ENCODE assay signal across 8 cellular contexts in the genomic region with DNA sequence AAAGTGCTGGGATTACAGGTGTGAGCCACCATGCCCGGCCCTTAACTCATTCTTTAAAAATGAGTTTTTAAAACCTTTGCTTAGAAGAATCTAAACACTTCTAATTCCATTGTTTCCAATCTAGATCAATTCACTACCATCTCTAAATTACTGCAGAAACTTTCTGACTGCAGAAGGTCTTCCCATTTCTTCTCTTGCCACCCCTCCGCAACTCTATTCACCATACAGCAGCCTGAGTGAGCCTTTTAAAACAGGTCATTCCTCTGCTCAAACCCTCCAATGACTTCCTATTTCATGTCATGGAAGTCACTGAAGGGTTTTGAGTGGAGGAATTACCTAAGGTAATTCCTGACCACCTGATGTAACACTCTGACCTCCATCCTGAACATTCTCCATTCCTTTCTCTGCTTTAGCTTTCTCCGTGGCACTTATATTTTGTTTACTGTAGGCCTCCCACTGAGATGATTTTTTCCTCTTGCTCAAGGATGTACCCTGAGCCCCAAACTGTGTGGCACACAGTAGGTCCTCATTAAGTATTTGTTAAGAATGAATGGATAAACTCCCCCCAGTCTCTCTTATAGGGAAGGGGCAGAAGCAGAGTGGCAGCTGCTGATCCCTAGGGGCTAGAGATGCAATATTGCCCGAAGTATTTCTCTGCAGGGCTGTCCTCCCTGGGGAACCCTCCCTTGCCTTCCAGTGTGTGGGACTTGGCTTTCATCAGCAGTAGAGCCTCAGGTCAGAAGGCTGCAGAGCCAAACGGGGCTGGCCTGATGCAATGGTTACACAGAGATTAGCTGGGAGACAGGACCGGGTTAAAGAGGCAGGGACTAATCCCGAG. TPM values are rescaled to one million over a fixed set of nuclear protein-coding genes. Genes with fewer than 3 reads are reported as not detected.
DNase-seq lines count a peak whose midpoint lies in the region; ATAC-seq, FAIRE-seq and TF ChIP-seq lines count a peak whose summit lies in the region.

No MANE protein-coding gene starts in this region.

- no peak for FAIRE-seq in RCC 7860 (lab: Jason Lieb, UNC)

- no peaks in the 10 kb centered on the region for H3K9me3 ChIP-seq in MG63

- intact Hi-C loops in Calu3 (cut with micrococcal nuclease; ENCODE audit: unreplicated experiment): no loop called here

- H3K27ac Mint-ChIP-seq in Calu3 (ENCODE audit: unreplicated experiment): peak overlapping the region; percentile 100
- peak overlapping the region; percentile 99 for H3K27ac Mint-ChIP-seq in stimulated activated naive CD8-positive, alpha-beta T cell treated with anti-CD3 and anti-CD28 coated beads, Interleukin-15, Interleukin-2, amounts not matched to agents 100 ng/mL and 50 ng/mL, for 24 hours

- no peak for DNase-seq in Calu3
- DNase-seq in MG63: peak; percentile 47
- peak; percentile 35 for DNase-seq in astrocyte of the hippocampus (ENCODE audit: low read depth, low spot score)
- DNase-seq in iris pigment epithelial cell (ENCODE audit: low read depth): peak; percentile 57
- DNase-seq in NCI-H526 treated with DMSO at 0.1 percent for 48 hours (lab: John Stamatoyannopoulos, UW): no peak
- DNase-seq in RCC 7860 (ENCODE audit: low spot score): no peak

- H3K36me3 ChIP-seq in MG63: peaks cover 67% of the 10 kb centered on the region

- H3K9me3 Mint-ChIP-seq in Calu3 (ENCODE audit: low read depth, unreplicated experiment): no peaks in the 10 kb centered on the region
- no peaks in the 10 kb centered on the region for H3K9me3 Mint-ChIP-seq in stimulated activated naive CD8-positive, alpha-beta T cell treated with anti-CD3 and anti-CD28 coated beads, Interleukin-15, Interleukin-2, amounts not matched to agents 100 ng/mL and 50 ng/mL, for 24 hours

- no peak for TF ChIP-seq CTCF in Calu3 (IDR thresholded peaks at IDR 0.05; ENCODE audit: unreplicated experiment)

- no peak for ATAC-seq in GM21825 (IDR thresholded peaks at IDR 0.05; ENCODE audit: unreplicated experiment)

- CTCF ChIA-PET in Calu3 (lab: Charles Lee): interaction anchor here (0.6 kb wide), 2 partner anchors 242 to 498 kb away, joined by 3 to 4 read pairs; no protein-coding TSS in a partner anchor

- H3K27me3 ChIP-seq in MG63: no peaks in the 10 kb centered on the region

- no TSS peak for BruUV-seq in Calu3 (replicated peaks; lab: Mats Ljungman, UMichigan)

- H3K4me1 Mint-ChIP-seq in Calu3 (ENCODE audit: low read depth, unreplicated experiment): peaks cover 42% of the 10 kb centered on the region
- H3K4me1 Mint-ChIP-seq in stimulated activated naive CD8-positive, alpha-beta T cell treated with anti-CD3 and anti-CD28 coated beads, Interleukin-15, Interleukin-2, amounts not matched to agents 100 ng/mL and 50 ng/mL, for 24 hours (ENCODE audit: low read depth): peaks cover 54% of the 10 kb centered on the region

- peak overlapping the region; percentile 95 for H3K4me3 Mint-ChIP-seq in Calu3 (ENCODE audit: low read depth, unreplicated experiment)
- peak overlapping the region; percentile 85 for H3K4me3 Mint-ChIP-seq in stimulated activated naive CD8-positive, alpha-beta T cell treated with anti-CD3 and anti-CD28 coated beads, Interleukin-15, Interleukin-2, amounts not matched to agents 100 ng/mL and 50 ng/mL, for 24 hours

- peak overlapping the region; percentile 93 for H3K4me3 ChIP-seq in MG63

- H3K36me3 Mint-ChIP-seq in Calu3 (ENCODE audit: insufficient read depth, unreplicated experiment): peaks cover 100% of the 10 kb centered on the region
- H3K36me3 Mint-ChIP-seq in stimulated activated naive CD8-positive, alpha-beta T cell treated with anti-CD3 and anti-CD28 coated beads, Interleukin-15, Interleukin-2, amounts not matched to agents 100 ng/mL and 50 ng/mL, for 24 hours (ENCODE audit: low read depth): peaks cover 61% of the 10 kb centered on the region

- no peaks in the 10 kb centered on the region for H3K27me3 Mint-ChIP-seq in Calu3 (ENCODE audit: unreplicated experiment)
- H3K27me3 Mint-ChIP-seq in stimulated activated naive CD8-positive, alpha-beta T cell treated with anti-CD3 and anti-CD28 coated beads, Interleukin-15, Interleukin-2, amounts not matched to agents 100 ng/mL and 50 ng/mL, for 24 hours: no peaks in the 10 kb centered on the region

RNA-seq across cellular contexts. Expression of a gene that starts 1.2 kb away (rescaled TPM):
- 70.2 and 80.5 TPM in 2 replicates for total RNA-seq in Calu3 (2022)
- total RNA-seq in MG63 (2014; rRNA removed; shearing (Covaris generic); ENCODE audit: low replicate concordance): 9.9 and 17.1 TPM in 2 replicates

RNA-seq across cellular contexts. Expression of a gene that starts 3.5 kb away (rescaled TPM):
- 119 and 127 TPM in 2 replicates for total RNA-seq in Calu3 (2022)
- total RNA-seq in MG63 (2014; rRNA removed; shearing (Covaris generic); ENCODE audit: low replicate concordance): 0.07 and 3.0 TPM in 2 replicates

RNA-seq across cellular contexts. Expression of a gene that starts 27.9 kb away (rescaled TPM):
- total RNA-seq in Calu3 (2022): 121 and 131 TPM in 2 replicates
- 158 and 249 TPM in 2 replicates for total RNA-seq in MG63 (2014; rRNA removed; shearing (Covaris generic); ENCODE audit: low replicate concordance)

RNA-seq across cellular contexts. Expression of a gene that starts 30.7 kb away (rescaled TPM):
- total RNA-seq in Calu3 (2022): 0.10 TPM in 1 of 2 replicates, not detected in the other
- not detected in 2 replicates for total RNA-seq in MG63 (2014; rRNA removed; shearing (Covaris generic); ENCODE audit: low replicate concordance)

RNA-seq across cellular contexts. Expression of a gene that starts 31.3 kb away (rescaled TPM):
- total RNA-seq in Calu3 (2022): 358 and 369 TPM in 2 replicates
- total RNA-seq in MG63 (2014; rRNA removed; shearing (Covaris generic); ENCODE audit: low replicate concordance): 245 and 285 TPM in 2 replicates

Comparison
In these comparisons a context has a peak if more than half of its experiments do, and no peak if none do; other contexts are left out.
1. DNase-seq: peak in MG63 (single experiment), astrocyte of the hippocampus (single experiment) and iris pigment epithelial cell (single experiment); none in Calu3 (single experiment), NCI-H526 treated with DMSO at 0.1 percent for 48 hours (single experiment) and RCC 7860 (single experiment).
2. RNA of a gene that starts 3.5 kb away (total RNA-seq): 119 to 127 TPM in Calu3; 0.07 to 3.0 TPM in MG63; every median in the first group is over 10 times any median in the second.